ENCODE assay signal across 9 cellular contexts in genomic region chr9:19517202-19517942, GRCh38.
DNase-seq lines count a peak whose midpoint lies in the region; ATAC-seq and TF ChIP-seq lines count a peak whose summit lies in the region.
"Had no signal": no experiment of that assay in that cellular context is flagged by ENCODE, and none has a peak within 500 bp of the region (broad histone marks: within the 10 kb centered on the region; RNA-seq: fewer than 3 reads in every experiment).

No MANE protein-coding gene starts in this region.

- peak; percentile 43 for DNase-seq in activated CD8-positive, alpha-beta memory T cell treated with anti-CD3 and anti-CD28 coated beads, Interleukin-2, amount 10 ng/mL, durations not matched to agents 7 days and 5 days
- DNase-seq in activated CD8-positive, alpha-beta memory T cell treated with anti-CD3 and anti-CD28 coated beads, Interleukin-2, amount 50 U/mL, for 4 hours: no peak
- DNase-seq in HT1080 (ENCODE audit: low read depth) (peak; percentile 28), astrocyte of the spinal cord (ENCODE audit: low read depth, low spot score) (no peak), retinal pigment epithelial cell (ENCODE audit: low read depth) (no peak), globus pallidus (ENCODE audit: low spot score) (no peak), amniotic stem cell (lab: John Stamatoyannopoulos, UW) (no peak)
- DNase-seq: NCI-H1048 had no signal

- CTCF ChIA-PET in activated CD8-positive, alpha-beta memory T cell treated with anti-CD3 and anti-CD28 coated beads, Interleukin-2, amount 10 ng/mL, durations not matched to agents 7 days and 5 days (lab: Charles Lee): no interaction called here

- no peaks in the 10 kb centered on the region for H3K36me3 Mint-ChIP-seq in activated CD8-positive, alpha-beta memory T cell treated with anti-CD3 and anti-CD28 coated beads, Interleukin-2, amount 10 ng/mL, durations not matched to agents 7 days and 5 days

- no peak overlapping the region for H3K4me3 Mint-ChIP-seq in activated CD8-positive, alpha-beta memory T cell treated with anti-CD3 and anti-CD28 coated beads, Interleukin-2, amount 10 ng/mL, durations not matched to agents 7 days and 5 days

- H3K4me1 Mint-ChIP-seq in activated CD8-positive, alpha-beta memory T cell treated with anti-CD3 and anti-CD28 coated beads, Interleukin-2, amount 10 ng/mL, durations not matched to agents 7 days and 5 days: peaks cover 27% of the 10 kb centered on the region

- in situ Hi-C loops in astrocyte of the spinal cord (cut with HindIII; ENCODE audit: low sequenced_read_pairs): no loop called here

- no peaks in the 10 kb centered on the region for H3K9me3 Mint-ChIP-seq in activated CD8-positive, alpha-beta memory T cell treated with anti-CD3 and anti-CD28 coated beads, Interleukin-2, amount 10 ng/mL, durations not matched to agents 7 days and 5 days (ENCODE audit: low read depth)

- TF ChIP-seq CTCF in astrocyte of the spinal cord (IDR thresholded peaks at IDR 0.05; ENCODE audit: low read depth, low read length) (peak; percentile 22), retinal pigment epithelial cell (conservative IDR thresholded peaks at IDR 0.05; ENCODE audit: low read depth, low read length) (peak; percentile 53)

- no peak for ATAC-seq in activated CD8-positive, alpha-beta memory T cell treated with anti-CD3 and anti-CD28 coated beads, Interleukin-2, amount 10 ng/mL, durations not matched to agents 7 days and 5 days
- ATAC-seq in HG02678 (IDR thresholded peaks at IDR 0.05; ENCODE audit: unreplicated experiment): no peak

- no peak overlapping the region for H3K27ac Mint-ChIP-seq in activated CD8-positive, alpha-beta memory T cell treated with anti-CD3 and anti-CD28 coated beads, Interleukin-2, amount 10 ng/mL, durations not matched to agents 7 days and 5 days

- H3K4me3 ChIP-seq in astrocyte of the spinal cord (ENCODE audit: low read depth, low read length): no peak overlapping the region
- H3K4me3 ChIP-seq in retinal pigment epithelial cell (ENCODE audit: low read length): no peak overlapping the region

- peaks cover 6% of the 10 kb centered on the region for H3K27me3 Mint-ChIP-seq in activated CD8-positive, alpha-beta memory T cell treated with anti-CD3 and anti-CD28 coated beads, Interleukin-2, amount 10 ng/mL, durations not matched to agents 7 days and 5 days

Comparison
In these comparisons a context has a peak if more than half of its experiments do, and no peak if none do; other contexts are left out.
1. DNase-seq: peak in activated CD8-positive, alpha-beta memory T cell treated with anti-CD3 and anti-CD28 coated beads, Interleukin-2, amount 10 ng/mL, durations not matched to agents 7 days and 5 days (single experiment) and HT1080 (single experiment); none in activated CD8-positive, alpha-beta memory T cell treated with anti-CD3 and anti-CD28 coated beads, Interleukin-2, amount 50 U/mL, for 4 hours (single experiment), astrocyte of the spinal cord (single experiment), retinal pigment epithelial cell (single experiment), globus pallidus (single experiment) and amniotic stem cell (single experiment).